Comparison of ENCODE assay signal across 1 cellular context in genomic region chr3:16885588-16885903, GRCh38.
TF ChIP-seq lines count a peak whose summit lies in the region.

No MANE protein-coding gene starts in this region.

TF ChIP-seq in WTC11, 78 proteins besides CTCF, POLR2A, EP300 and RAD21 (continued from another document):
- TF ChIP-seq, protein P1, sequence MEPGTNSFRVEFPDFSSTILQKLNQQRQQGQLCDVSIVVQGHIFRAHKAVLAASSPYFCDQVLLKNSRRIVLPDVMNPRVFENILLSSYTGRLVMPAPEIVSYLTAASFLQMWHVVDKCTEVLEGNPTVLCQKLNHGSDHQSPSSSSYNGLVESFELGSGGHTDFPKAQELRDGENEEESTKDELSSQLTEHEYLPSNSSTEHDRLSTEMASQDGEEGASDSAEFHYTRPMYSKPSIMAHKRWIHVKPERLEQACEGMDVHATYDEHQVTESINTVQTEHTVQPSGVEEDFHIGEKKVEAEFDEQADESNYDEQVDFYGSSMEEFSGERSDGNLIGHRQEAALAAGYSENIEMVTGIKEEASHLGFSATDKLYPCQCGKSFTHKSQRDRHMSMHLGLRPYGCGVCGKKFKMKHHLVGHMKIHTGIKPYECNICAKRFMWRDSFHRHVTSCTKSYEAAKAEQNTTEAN (CRISPR knock-in tag; IDR thresholded peaks at IDR 0.05) = no peak
- TF ChIP-seq SMAD3 (CRISPR knock-in tag; IDR thresholded peaks at IDR 0.05; ENCODE audit: borderline replicate concordance) (no peak), PRRX2 (CRISPR knock-in tag; IDR thresholded peaks at IDR 0.05) (no peak), ZNF219 (CRISPR knock-in tag; IDR thresholded peaks at IDR 0.05; ENCODE audit: borderline replicate concordance) (no peak)
TF ChIP-seq in WTC11: peak in this region for 0.
